ENCODE assay signal across 2 cellular contexts in the genomic region with DNA sequence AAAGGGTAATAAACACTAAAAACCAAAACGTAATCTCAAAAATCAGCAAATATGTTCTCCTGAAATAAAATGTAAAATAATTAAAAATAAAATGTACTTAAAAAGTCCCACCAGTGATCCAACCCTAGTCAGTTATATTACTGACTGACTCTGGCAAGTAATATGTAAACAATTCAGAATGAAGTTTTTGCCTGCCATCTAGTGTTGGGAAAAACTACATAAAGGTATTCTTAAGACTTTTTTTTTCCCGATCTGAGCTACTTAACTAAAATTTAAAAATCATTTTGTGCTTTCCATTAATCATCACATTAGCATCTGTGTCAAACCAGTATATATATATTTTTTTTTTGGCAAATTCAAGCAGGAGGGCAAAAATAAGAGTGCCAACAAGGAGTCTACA.
TF ChIP-seq lines count a peak whose summit lies in the region.

No MANE protein-coding gene starts in this region.

TF ChIP-seq in GM12878, 131 proteins besides CTCF, POLR2A, EP300 and RAD21 (continues in another document):
- TF ChIP-seq RELA (IDR thresholded peaks at IDR 0.05; ENCODE audit: borderline replicate concordance, partially characterized antibody), result no peak
- TF ChIP-seq, protein P1, sequence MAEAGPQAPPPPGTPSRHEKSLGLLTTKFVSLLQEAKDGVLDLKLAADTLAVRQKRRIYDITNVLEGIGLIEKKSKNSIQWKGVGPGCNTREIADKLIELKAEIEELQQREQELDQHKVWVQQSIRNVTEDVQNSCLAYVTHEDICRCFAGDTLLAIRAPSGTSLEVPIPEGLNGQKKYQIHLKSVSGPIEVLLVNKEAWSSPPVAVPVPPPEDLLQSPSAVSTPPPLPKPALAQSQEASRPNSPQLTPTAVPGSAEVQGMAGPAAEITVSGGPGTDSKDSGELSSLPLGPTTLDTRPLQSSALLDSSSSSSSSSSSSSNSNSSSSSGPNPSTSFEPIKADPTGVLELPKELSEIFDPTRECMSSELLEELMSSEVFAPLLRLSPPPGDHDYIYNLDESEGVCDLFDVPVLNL (IDR thresholded peaks at IDR 0.05; ENCODE audit: low read depth, low read length), result no peak
- TF ChIP-seq CEBPZ (IDR thresholded peaks at IDR 0.05; ENCODE audit: low read depth, low read length), result no peak
- TF ChIP-seq DPF2 (IDR thresholded peaks at IDR 0.05), result no peak
- TF ChIP-seq GATAD2B (conservative IDR thresholded peaks at IDR 0.05; ENCODE audit: low read depth), result no peak
- TF ChIP-seq HDAC6 (IDR thresholded peaks at IDR 0.05; ENCODE audit: unreplicated experiment), result no peak
- no peak for TF ChIP-seq ELK1 (IDR thresholded peaks at IDR 0.05; ENCODE audit: low read depth, low read length)
- no peak for TF ChIP-seq TCF3 (IDR thresholded peaks at IDR 0.05; ENCODE audit: borderline replicate concordance, insufficient read depth, low read depth, low read length)
- TF ChIP-seq, protein P2, sequence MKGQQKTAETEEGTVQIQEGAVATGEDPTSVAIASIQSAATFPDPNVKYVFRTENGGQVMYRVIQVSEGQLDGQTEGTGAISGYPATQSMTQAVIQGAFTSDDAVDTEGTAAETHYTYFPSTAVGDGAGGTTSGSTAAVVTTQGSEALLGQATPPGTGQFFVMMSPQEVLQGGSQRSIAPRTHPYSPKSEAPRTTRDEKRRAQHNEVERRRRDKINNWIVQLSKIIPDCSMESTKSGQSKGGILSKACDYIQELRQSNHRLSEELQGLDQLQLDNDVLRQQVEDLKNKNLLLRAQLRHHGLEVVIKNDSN (IDR thresholded peaks at IDR 0.05; ENCODE audit: borderline replicate concordance, extremely low read length, insufficient read depth, low read depth, low read length), result no peak
- TF ChIP-seq, protein P3, sequence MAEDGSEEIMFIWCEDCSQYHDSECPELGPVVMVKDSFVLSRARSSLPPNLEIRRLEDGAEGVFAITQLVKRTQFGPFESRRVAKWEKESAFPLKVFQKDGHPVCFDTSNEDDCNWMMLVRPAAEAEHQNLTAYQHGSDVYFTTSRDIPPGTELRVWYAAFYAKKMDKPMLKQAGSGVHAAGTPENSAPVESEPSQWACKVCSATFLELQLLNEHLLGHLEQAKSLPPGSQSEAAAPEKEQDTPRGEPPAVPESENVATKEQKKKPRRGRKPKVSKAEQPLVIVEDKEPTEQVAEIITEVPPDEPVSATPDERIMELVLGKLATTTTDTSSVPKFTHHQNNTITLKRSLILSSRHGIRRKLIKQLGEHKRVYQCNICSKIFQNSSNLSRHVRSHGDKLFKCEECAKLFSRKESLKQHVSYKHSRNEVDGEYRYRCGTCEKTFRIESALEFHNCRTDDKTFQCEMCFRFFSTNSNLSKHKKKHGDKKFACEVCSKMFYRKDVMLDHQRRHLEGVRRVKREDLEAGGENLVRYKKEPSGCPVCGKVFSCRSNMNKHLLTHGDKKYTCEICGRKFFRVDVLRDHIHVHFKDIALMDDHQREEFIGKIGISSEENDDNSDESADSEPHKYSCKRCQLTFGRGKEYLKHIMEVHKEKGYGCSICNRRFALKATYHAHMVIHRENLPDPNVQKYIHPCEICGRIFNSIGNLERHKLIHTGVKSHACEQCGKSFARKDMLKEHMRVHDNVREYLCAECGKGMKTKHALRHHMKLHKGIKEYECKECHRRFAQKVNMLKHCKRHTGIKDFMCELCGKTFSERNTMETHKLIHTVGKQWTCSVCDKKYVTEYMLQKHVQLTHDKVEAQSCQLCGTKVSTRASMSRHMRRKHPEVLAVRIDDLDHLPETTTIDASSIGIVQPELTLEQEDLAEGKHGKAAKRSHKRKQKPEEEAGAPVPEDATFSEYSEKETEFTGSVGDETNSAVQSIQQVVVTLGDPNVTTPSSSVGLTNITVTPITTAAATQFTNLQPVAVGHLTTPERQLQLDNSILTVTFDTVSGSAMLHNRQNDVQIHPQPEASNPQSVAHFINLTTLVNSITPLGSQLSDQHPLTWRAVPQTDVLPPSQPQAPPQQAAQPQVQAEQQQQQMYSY (CRISPR knock-in tag; IDR thresholded peaks at IDR 0.05), result no peak
- TF ChIP-seq CBFB (IDR thresholded peaks at IDR 0.05; ENCODE audit: low read depth), result no peak

TF ChIP-seq in liver, 16 proteins besides CTCF, POLR2A, EP300 and RAD21:
- TF ChIP-seq SP1 (IDR thresholded peaks at IDR 0.05) (no peak), JUND (IDR thresholded peaks at IDR 0.05) (no peak), FOXA1 (IDR thresholded peaks at IDR 0.05) (no peak)
